ENCODE assay signal across 8 cellular contexts in the genomic region with DNA sequence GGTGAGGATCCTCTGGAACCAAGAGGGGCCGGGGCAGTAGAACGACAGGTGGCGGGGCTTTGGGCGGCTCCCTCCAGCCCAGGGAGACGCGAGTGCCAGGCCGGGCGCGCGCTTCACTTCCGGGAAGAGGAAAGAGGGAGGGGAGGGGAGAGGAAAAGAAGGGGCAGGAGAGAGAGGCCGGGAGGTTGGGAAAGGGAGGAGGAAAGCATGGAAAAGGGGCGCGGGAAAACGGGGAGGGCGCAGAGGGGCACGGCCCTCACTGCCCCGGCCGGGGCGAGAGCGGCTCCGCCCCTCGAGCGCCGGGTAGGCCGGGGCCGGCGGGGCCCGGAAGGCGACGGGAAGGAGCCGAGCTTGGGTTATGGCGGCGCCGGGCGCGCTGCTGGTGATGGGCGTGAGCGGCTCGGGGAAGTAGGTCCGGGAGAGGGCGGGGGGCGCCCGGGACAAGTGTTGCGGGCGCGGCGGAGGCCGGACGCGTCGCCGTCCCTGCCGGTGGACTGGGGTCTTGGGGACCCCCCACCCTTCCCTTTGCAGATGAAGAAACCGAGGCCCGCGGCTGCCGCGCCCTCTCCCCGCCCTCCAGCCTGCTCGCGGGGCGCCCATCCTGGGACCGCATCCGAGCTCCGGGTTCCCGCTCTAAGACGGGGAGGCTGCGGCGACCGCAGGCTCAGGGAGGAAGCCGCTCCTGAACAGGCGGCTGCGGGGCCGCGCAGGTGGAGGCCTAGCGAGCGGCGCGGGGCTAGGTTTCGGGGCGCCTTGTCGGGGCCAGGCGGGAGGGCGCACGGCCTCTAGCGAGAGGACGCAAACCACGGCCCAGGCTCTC. TPM values are rescaled to one million over a fixed set of nuclear protein-coding genes. Genes with fewer than 3 reads are reported as not detected.
DNase-seq lines count a peak whose midpoint lies in the region; ATAC-seq and TF ChIP-seq lines count a peak whose summit lies in the region.

TSS of gene IDNK (plus strand) at position 330 of the 820 bp plus-strand sequence. CDS start at position 359, 29 bp downstream.

- WGBS in urinary bladder = under 1% methylated on average over 88 of the region's 89 CpGs

- H3K4me1 ChIP-seq in urinary bladder (ENCODE audit: insufficient read depth) = peaks cover 1% of the 10 kb centered on the region

- no peak for TF ChIP-seq EP300 in Ishikawa (IDR thresholded peaks at IDR 0.05; ENCODE audit: borderline replicate concordance)

- intact Hi-C loops in cardiac septum (cut with DNase I) (loop anchor here (2.0 kb wide), 2 partner anchors 26 to 86 kb away; no protein-coding TSS in a partner anchor), posterior cingulate gyrus (cut with DNase I) (loop anchor here (5.0 to 10.0 kb wide), 2 partner anchors 288 to 289 kb away; no protein-coding TSS in a partner anchor)

- peak within 1 kb of the TSS; percentile 78 for H3K4me3 ChIP-seq in urinary bladder (ENCODE audit: low read depth, low read length)

- peak within 1 kb of the TSS; percentile 85 for H3K27ac ChIP-seq in urinary bladder (ENCODE audit: low read depth)

- DNase-seq in ELF-1 (ENCODE audit: low read depth, low spot score) (peak; percentile 70), cardiac septum (ENCODE audit: low spot score) (peak; percentile 90), posterior cingulate gyrus (peak; percentile 38 to 95 (median 68))
- peak; percentile 28 for DNase-seq in activated naive CD8-positive, alpha-beta T cell treated with anti-CD3 and anti-CD28 coated beads, Interleukin-2, amount 50 U/mL, for 16 hours (ENCODE audit: low read depth, low spot score)

- ATAC-seq in GM21619 (IDR thresholded peaks at IDR 0.05; ENCODE audit: unreplicated experiment) (peak; percentile 76), SK-N-SH treated with all-trans-retinoic acid at 6 μM for 48 hours (peak; percentile 95)

- TF ChIP-seq RAD21 in Ishikawa (IDR thresholded peaks at IDR 0.05; ENCODE audit: low read depth) = no peak

- H3K36me3 ChIP-seq in urinary bladder (ENCODE audit: insufficient read depth) = no peaks in the 10 kb centered on the region

TF ChIP-seq in Ishikawa, 13 proteins besides CTCF, POLR2A, EP300 and RAD21:
- no peak for TF ChIP-seq FOXM1 (IDR thresholded peaks at IDR 0.05; ENCODE audit: borderline replicate concordance, low read depth)
- TF ChIP-seq ZBTB7A (IDR thresholded peaks at IDR 0.05; ENCODE audit: low read depth) = peak; percentile 84; the same call in 1 of the 2 replicates
- TF ChIP-seq TEAD4 (IDR thresholded peaks at IDR 0.05) = no peak
- no peak for TF ChIP-seq CREB1 (IDR thresholded peaks at IDR 0.05; ENCODE audit: low read depth)
- TF ChIP-seq YY1 (IDR thresholded peaks at IDR 0.05; ENCODE audit: low read depth) = peak; percentile 83
- TF ChIP-seq NFIC (IDR thresholded peaks at IDR 0.05) = no peak
- TF ChIP-seq USF1 (IDR thresholded peaks at IDR 0.05) = no peak
- TF ChIP-seq TAF1 (IDR thresholded peaks at IDR 0.05; ENCODE audit: low read depth) = peak; percentile 52
- TF ChIP-seq, protein P1, sequence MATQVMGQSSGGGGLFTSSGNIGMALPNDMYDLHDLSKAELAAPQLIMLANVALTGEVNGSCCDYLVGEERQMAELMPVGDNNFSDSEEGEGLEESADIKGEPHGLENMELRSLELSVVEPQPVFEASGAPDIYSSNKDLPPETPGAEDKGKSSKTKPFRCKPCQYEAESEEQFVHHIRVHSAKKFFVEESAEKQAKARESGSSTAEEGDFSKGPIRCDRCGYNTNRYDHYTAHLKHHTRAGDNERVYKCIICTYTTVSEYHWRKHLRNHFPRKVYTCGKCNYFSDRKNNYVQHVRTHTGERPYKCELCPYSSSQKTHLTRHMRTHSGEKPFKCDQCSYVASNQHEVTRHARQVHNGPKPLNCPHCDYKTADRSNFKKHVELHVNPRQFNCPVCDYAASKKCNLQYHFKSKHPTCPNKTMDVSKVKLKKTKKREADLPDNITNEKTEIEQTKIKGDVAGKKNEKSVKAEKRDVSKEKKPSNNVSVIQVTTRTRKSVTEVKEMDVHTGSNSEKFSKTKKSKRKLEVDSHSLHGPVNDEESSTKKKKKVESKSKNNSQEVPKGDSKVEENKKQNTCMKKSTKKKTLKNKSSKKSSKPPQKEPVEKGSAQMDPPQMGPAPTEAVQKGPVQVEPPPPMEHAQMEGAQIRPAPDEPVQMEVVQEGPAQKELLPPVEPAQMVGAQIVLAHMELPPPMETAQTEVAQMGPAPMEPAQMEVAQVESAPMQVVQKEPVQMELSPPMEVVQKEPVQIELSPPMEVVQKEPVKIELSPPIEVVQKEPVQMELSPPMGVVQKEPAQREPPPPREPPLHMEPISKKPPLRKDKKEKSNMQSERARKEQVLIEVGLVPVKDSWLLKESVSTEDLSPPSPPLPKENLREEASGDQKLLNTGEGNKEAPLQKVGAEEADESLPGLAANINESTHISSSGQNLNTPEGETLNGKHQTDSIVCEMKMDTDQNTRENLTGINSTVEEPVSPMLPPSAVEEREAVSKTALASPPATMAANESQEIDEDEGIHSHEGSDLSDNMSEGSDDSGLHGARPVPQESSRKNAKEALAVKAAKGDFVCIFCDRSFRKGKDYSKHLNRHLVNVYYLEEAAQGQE (IDR thresholded peaks at IDR 0.05; ENCODE audit: low read depth) = no peak
- TF ChIP-seq EGR1 (IDR thresholded peaks at IDR 0.05) = no peak
- TF ChIP-seq MAX (IDR thresholded peaks at IDR 0.05) = 0 out of 2 replicates have a peak, but pooled peaks have one; percentile 13
TF ChIP-seq in Ishikawa: peak in this region for 4.

TF ChIP-seq in SK-N-SH treated with all-trans-retinoic acid at 6 μM for 48 hours, 23 proteins besides CTCF, POLR2A, EP300 and RAD21 (continues in another document):
- TF ChIP-seq TSHZ2 (CRISPR knock-in tag; IDR thresholded peaks at IDR 0.05) = 0 out of 2 replicates have a peak, but pooled peaks have one; percentile 4
- TF ChIP-seq CREB5 (CRISPR knock-in tag; IDR thresholded peaks at IDR 0.05; ENCODE audit: low read depth) = no peak
- TF ChIP-seq ZC3H10 (CRISPR knock-in tag; IDR thresholded peaks at IDR 0.05) = 0 out of 2 replicates have a peak, but pooled peaks have one; percentile 31
- TF ChIP-seq TCF4 (CRISPR knock-in tag; IDR thresholded peaks at IDR 0.05; ENCODE audit: borderline replicate concordance) = no peak
- no peak for TF ChIP-seq BACH2 (CRISPR knock-in tag; IDR thresholded peaks at IDR 0.05; ENCODE audit: borderline replicate concordance)
- no peak for TF ChIP-seq PATZ1 (CRISPR knock-in tag; IDR thresholded peaks at IDR 0.05; ENCODE audit: borderline replicate concordance)
- 0 out of 2 replicates have a peak, but pooled peaks have one; percentile 46 for TF ChIP-seq ZFP3 (CRISPR knock-in tag; IDR thresholded peaks at IDR 0.05)
- TF ChIP-seq ZNF70 (CRISPR knock-in tag; IDR thresholded peaks at IDR 0.05) = no peak

RNA-seq across cellular contexts. Expression of gene IDNK, which starts in this region (rescaled TPM):
- total RNA-seq in cardiac septum (5.4 TPM), urinary bladder (6.3 TPM)
- polyA plus RNA-seq in urinary bladder = 6.0 TPM

Comparison
In these comparisons a context has a peak if more than half of its experiments do, and no peak if none do; other contexts are left out.
1. Peak in every context shown above with its lines: DNase-seq, ATAC-seq, H3K4me3 ChIP-seq and H3K27ac ChIP-seq.
2. DNase-seq: peak in every context shown above with its lines; median percentile 90 in cardiac septum; 70 in ELF-1; 68 in posterior cingulate gyrus; 28 in activated naive CD8-positive, alpha-beta T cell treated with anti-CD3 and anti-CD28 coated beads, Interleukin-2, amount 50 U/mL, for 16 hours.